In the genomic region with DNA sequence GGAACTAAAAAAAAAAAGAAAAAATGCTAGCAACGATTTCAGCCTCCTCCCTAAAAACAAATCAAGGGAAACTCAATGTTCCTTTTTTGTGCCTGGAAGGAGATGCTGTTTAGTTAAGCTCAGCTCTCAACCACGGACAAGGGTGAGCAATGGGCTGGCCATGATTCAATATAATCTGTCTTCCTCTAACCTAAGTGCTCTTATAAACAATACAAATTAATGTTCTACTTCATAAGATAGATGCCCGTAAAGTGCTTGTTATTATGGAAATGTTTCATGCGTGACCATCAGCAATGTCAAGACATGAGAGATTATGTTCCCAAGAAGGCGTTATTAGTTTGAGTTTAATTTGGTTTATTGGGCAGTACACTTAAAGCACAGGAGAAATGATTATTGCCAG, we compare ENCODE assay signal across 23 cellular contexts.
A peak's percentile ranks its signal among the peaks of the same experiment; 100 is the strongest.
DNase-seq lines count a peak whose midpoint lies in the region; ATAC-seq and TF ChIP-seq lines count a peak whose summit lies in the region.
"Had no signal": no experiment of that assay in that cellular context is flagged by ENCODE, and none has a peak within 500 bp of the region (broad histone marks: within the 10 kb centered on the region; RNA-seq: fewer than 3 reads in every experiment).

No MANE protein-coding gene starts in this region.

- H3K27me3 ChIP-seq in BLaER1, result no peaks in the 10 kb centered on the region
- H3K27me3 ChIP-seq: dorsolateral prefrontal cortex, gastrocnemius medialis had no signal

- H3K9me3 ChIP-seq in BLaER1, result peaks cover 29% of the 10 kb centered on the region
- H3K9me3 ChIP-seq: gastrocnemius medialis had no signal

- intact Hi-C loops in sciatic nerve (cut with DNase I), result no loop called here

- peaks cover 52% of the 10 kb centered on the region for H3K4me1 ChIP-seq in BLaER1

- peaks cover 19% of the 10 kb centered on the region; the same call in 1 of the 2 replicates for H3K36me3 ChIP-seq in BLaER1
- H3K36me3 ChIP-seq: gastrocnemius medialis had no signal

- H3K9ac ChIP-seq in BLaER1, result no peak overlapping the region
- H3K9ac ChIP-seq: GM23248 had no signal

- TF ChIP-seq CTCF in foreskin fibroblast (IDR thresholded peaks at IDR 0.05; ENCODE audit: low read depth, low read length), result no peak

- H3K27ac ChIP-seq in BLaER1, result no peak overlapping the region
- H3K27ac ChIP-seq: dorsolateral prefrontal cortex, gastrocnemius medialis, GM23248 had no signal

- ATAC-seq in sciatic nerve (peak; percentile 87), HG03378 (IDR thresholded peaks at IDR 0.05; ENCODE audit: unreplicated experiment) (no peak)
- ATAC-seq: activated CD4-positive, CD25-positive, alpha-beta regulatory T cell treated with anti-CD3 and anti-CD28 coated beads, Interleukin-2, amount 50 U/mL, for 24 hours; gastrocnemius medialis had no signal

- H4K20me1 ChIP-seq in BLaER1, result no peaks in the 10 kb centered on the region

- DNase-seq in MV-4-11 (lab: John Stamatoyannopoulos, UW) (peak; percentile 23), foreskin fibroblast (peak; percentile 28 to 68), sciatic nerve (ENCODE audit: low spot score) (no peak), SIG-M5 (lab: John Stamatoyannopoulos, UW) (no peak), anterior cingulate cortex (lab: John Stamatoyannopoulos, UW) (no peak)
- DNase-seq in stimulated activated CD4-positive, alpha-beta T cell treated with anti-CD3 and anti-CD28 coated beads, Interleukin-4, amount 100 ng/mL, for 4 hours, result no peak
- DNase-seq: activated CD8-positive, alpha-beta memory T cell treated with anti-CD3 and anti-CD28 coated beads for 24 hours; activated naive CD4-positive, alpha-beta T cell; activated T-cell treated with anti-CD3 and anti-CD28 coated beads, Interleukin-2, amount 50 U/mL, for 24 hours; amniotic stem cell; caudate nucleus; dorsolateral prefrontal cortex; gastrocnemius medialis; GM23248; hypothalamus; NCI-H1694 treated with DMSO at 0.1 percent for 48 hours; NCI-H2227 treated with DMSO at 0.1 percent for 48 hours; NCI-H774; stimulated activated CD8-positive, alpha-beta memory T cell treated with anti-CD3 and anti-CD28 coated beads, Interleukin-4, amount 100 ng/mL, for 48 hours had no signal

- H3K4me3 ChIP-seq in BLaER1 (no peak overlapping the region), foreskin fibroblast (ENCODE audit: low read depth in 1 of 2, low read length in 2 of 2) (no peak overlapping the region)
- H3K4me3 ChIP-seq: dorsolateral prefrontal cortex, gastrocnemius medialis, GM23248, lung had no signal

- peak overlapping the region; percentile 6; the same call in 1 of the 2 replicates for H3K4me2 ChIP-seq in BLaER1

Comparison
In these comparisons a context has a peak if more than half of its experiments do, and no peak if none do; other contexts are left out.
1. DNase-seq: peak in MV-4-11 (single experiment) and foreskin fibroblast (2 of 2); none in sciatic nerve (single experiment), stimulated activated CD4-positive, alpha-beta T cell treated with anti-CD3 and anti-CD28 coated beads, Interleukin-4, amount 100 ng/mL, for 4 hours (0 of 2), SIG-M5 (single experiment) and anterior cingulate cortex (0 of 58).